ENCODE assay signal across 18 cellular contexts in genomic region chr18:9526458-9526857, GRCh38. TPM values are rescaled to one million over a fixed set of nuclear protein-coding genes. Genes with fewer than 3 reads are reported as not detected.
DNase-seq lines count a peak whose midpoint lies in the region; ATAC-seq, FAIRE-seq and TF ChIP-seq lines count a peak whose summit lies in the region.
"Had no signal": no experiment of that assay in that cellular context is flagged by ENCODE, and none has a peak within 500 bp of the region (broad histone marks: within the 10 kb centered on the region; RNA-seq: fewer than 3 reads in every experiment).

No MANE protein-coding gene starts in this region.

- no peaks in the 10 kb centered on the region for H3K9me2 ChIP-seq in PC-3 (replicated peaks; ENCODE audit: low read length)

- no peaks in the 10 kb centered on the region for H3K79me2 ChIP-seq in PC-3 (ENCODE audit: low read length)

- H3K4me3 ChIP-seq in PC-3 (ENCODE audit: low read length) (no peak overlapping the region), bronchial epithelial cell (ENCODE audit: low read depth, low read length) (no peak overlapping the region)
- H3K4me3 ChIP-seq: GM23338 had no signal

- peak overlapping the region; percentile 17; the same call in 1 of the 2 replicates for H3K27ac ChIP-seq in PC-3 (ENCODE audit: low read length)

- H3K36me3 ChIP-seq in PC-3 (ENCODE audit: low read depth, low read length), result peaks cover 42% of the 10 kb centered on the region
- H3K36me3 ChIP-seq in bronchial epithelial cell (ENCODE audit: control insufficient read depth, insufficient read depth, low read length), result peaks cover 4% of the 10 kb centered on the region

- no peak for TF ChIP-seq CTCF in PC-3 (conservative IDR thresholded peaks at IDR 0.05; ENCODE audit: low read depth, low read length)
- no peak for TF ChIP-seq CTCF in bronchial epithelial cell (IDR thresholded peaks at IDR 0.05; ENCODE audit: insufficient read depth, low read length, severe bottlenecking)

- H3K27me3 ChIP-seq in PC-3 (ENCODE audit: low read length) (no peaks in the 10 kb centered on the region), bronchial epithelial cell (ENCODE audit: control insufficient read depth, insufficient read depth, low read length) (no peaks in the 10 kb centered on the region)

- peak; percentile 89 for DNase-seq in PC-3
- peak; percentile 59 for DNase-seq in bronchial epithelial cell (ENCODE audit: low read depth)
- peak; percentile 11 for DNase-seq in kidney glomerular epithelial cell (lab: John Stamatoyannopoulos, UW)
- peak; percentile 36 for DNase-seq in renal cortical epithelial cell (ENCODE audit: low read depth)
- DNase-seq in Ammon's horn (ENCODE audit: low spot score), result no peak
- DNase-seq in T1000 (lab: John Stamatoyannopoulos, UW), result no peak
- DNase-seq in NCI-H1092 (lab: John Stamatoyannopoulos, UW), result no peak
- DNase-seq: CD8-positive, alpha-beta T cell; COR-L47; DMS153; DMS79 treated with DMSO at 0.1 percent for 48 hours; EL; H9 had no signal

- CTCF ChIA-PET in PC-3 (lab: Charles Lee), result no interaction called here

- H2AFZ ChIP-seq in PC-3 (ENCODE audit: low read length), result no peak overlapping the region
- H2AFZ ChIP-seq: GM23338 had no signal

- H3K4me1 ChIP-seq in PC-3 (ENCODE audit: insufficient read depth, low read length), result peaks cover 10% of the 10 kb centered on the region

- POLR2A ChIA-PET in PC-3 (lab: Charles Lee; ENCODE audit: unreplicated experiment), result no interaction called here

- no TSS peak for BruUV-seq in PC-3 (replicated peaks; lab: Mats Ljungman, UMichigan)

- peak overlapping the region; percentile 7; the same call in 1 of the 2 replicates for H3K4me2 ChIP-seq in PC-3 (ENCODE audit: low read length)
- H3K4me2 ChIP-seq: GM23338 had no signal

- peak; percentile 89 for ATAC-seq in PC-3
- ATAC-seq: CD8-positive, alpha-beta T cell; GM23338 had no signal

- no peaks in the 10 kb centered on the region for H3F3A ChIP-seq in PC-3 (ENCODE audit: low read length, unreplicated experiment)

- no peak overlapping the region for H3K9ac ChIP-seq in PC-3 (ENCODE audit: low read length)

- no peaks in the 10 kb centered on the region for H4K20me1 ChIP-seq in PC-3 (ENCODE audit: low read length)

- H3K9me3 ChIP-seq in PC-3 (ENCODE audit: low read length), result no peaks in the 10 kb centered on the region

- no peak for FAIRE-seq in bronchial epithelial cell (lab: Jason Lieb, UNC)
- FAIRE-seq: A204.1, D721Med, G401.6, GM12891 had no signal

- intact Hi-C loops in PC-3 (cut with micrococcal nuclease), result no loop called here

RNA-seq across cellular contexts. Expression of gene RALBP1, which starts 51.1 kb away (rescaled TPM):
- total RNA-seq in PC-3 (2014; rRNA removed) (89.8 and 94.3 TPM in 2 replicates), bronchial epithelial cell (63.7 and 76.4 TPM in 2 replicates), renal cortical epithelial cell (114 and 131 TPM in 2 replicates)

Comparison
In these comparisons a context has a peak if more than half of its experiments do, and no peak if none do; other contexts are left out.
1. DNase-seq: peak in PC-3 (single experiment), bronchial epithelial cell (single experiment), kidney glomerular epithelial cell (single experiment) and renal cortical epithelial cell (single experiment); none in Ammon's horn (single experiment), T1000 (single experiment) and NCI-H1092 (single experiment).